Comparison of ENCODE assay signal across 25 cellular contexts in genomic region chr22:47417699-47418098, GRCh38.
"Had no signal": no experiment of that assay in that cellular context is flagged by ENCODE, and none has a peak within 500 bp of the region (broad histone marks: within the 10 kb centered on the region; RNA-seq: fewer than 3 reads in every experiment).

No MANE protein-coding gene starts in this region.

- H3K27ac ChIP-seq: brain microvascular endothelial cell, colonic mucosa, epithelial cell of prostate, esophagus squamous epithelium, gastroesophageal sphincter had no signal

- H3K27me3 ChIP-seq: brain microvascular endothelial cell, colonic mucosa, esophagus squamous epithelium had no signal

- ATAC-seq: activated CD4-positive, alpha-beta T cell treated with anti-CD3 and anti-CD28 coated beads for 36 hours; activated CD8-positive, alpha-beta memory T cell treated with anti-CD3 and anti-CD28 coated beads, Interleukin-2, amount 10 ng/mL, durations not matched to agents 7 days and 5 days; activated CD8-positive, alpha-beta T cell treated with anti-CD3 and anti-CD28 coated beads, Interleukin-2, amount 10 ng/mL, durations not matched to agents 7 days and 5 days; gastroesophageal sphincter; T-cell had no signal

- H3K4me1 ChIP-seq: colonic mucosa, esophagus squamous epithelium, gastroesophageal sphincter had no signal

- H3K36me3 ChIP-seq: brain microvascular endothelial cell, colonic mucosa, esophagus squamous epithelium, gastroesophageal sphincter had no signal

- H3K4me3 ChIP-seq: colonic mucosa, esophagus squamous epithelium, gastroesophageal sphincter had no signal

- DNase-seq: activated CD4-positive, alpha-beta memory T cell treated with anti-CD3 and anti-CD28 coated beads for 36 hours; activated CD4-positive, alpha-beta T cell treated with anti-CD3 and anti-CD28 coated beads for 36 hours; activated CD4-positive, alpha-beta T cell treated with anti-CD3 and anti-CD28 coated beads, Interleukin-2, amount 10 ng/mL, durations not matched to agents 24 days and 14 days; activated CD4-positive, CD25-positive, alpha-beta regulatory T cell; activated CD4-positive, CD25-positive, alpha-beta regulatory T cell treated with anti-CD3 and anti-CD28 coated beads, Interleukin-2, amount 50 U/mL, for 72 hours; activated CD8-positive, alpha-beta memory T cell treated with anti-CD3 and anti-CD28 coated beads, Interleukin-2, amount 10 ng/mL, durations not matched to agents 7 days and 5 days; activated CD8-positive, alpha-beta memory T cell treated with anti-CD3 and anti-CD28 coated beads, Interleukin-2, amount 50 U/mL, for 4 hours; activated CD8-positive, alpha-beta T cell treated with anti-CD3 and anti-CD28 coated beads, Interleukin-2, amount 10 ng/mL, durations not matched to agents 7 days and 5 days; activated gamma-delta T cell treated with Interleukin-2 at 50 U/mL for 16 hours; activated naive CD4-positive, alpha-beta T cell treated with anti-CD3 and anti-CD28 coated beads, Interleukin-2, amount 50 U/mL, for 16 hours; activated naive CD4-positive, alpha-beta T cell treated with Interleukin-2 at 50 U/mL for 16 hours; activated T-cell treated with anti-CD3 and anti-CD28 coated beads, Interleukin-2, amount 50 U/mL, for 1 hour; activated T-cell treated with anti-CD3 and anti-CD28 coated beads, Interleukin-2, amount 50 U/mL, for 48 hours; amniotic stem cell; anterior cingulate cortex; brain microvascular endothelial cell; caudate nucleus; colonic mucosa; effector CD8-positive, alpha-beta T cell; esophagus squamous epithelium; foreskin melanocyte; SW 1271; T-cell had no signal

- H3K9me3 ChIP-seq: colonic mucosa, esophagus squamous epithelium had no signal
